In genomic region chr19:21699197-21699596, GRCh38 we compare ENCODE assay signal across 20 cellular contexts.
DNase-seq lines count a peak whose midpoint lies in the region; ATAC-seq, FAIRE-seq and TF ChIP-seq lines count a peak whose summit lies in the region.
"Had no signal": no experiment of that assay in that cellular context is flagged by ENCODE, and none has a peak within 500 bp of the region (broad histone marks: within the 10 kb centered on the region; RNA-seq: fewer than 3 reads in every experiment).

No MANE protein-coding gene starts in this region.

- TF ChIP-seq POLR2A in body of pancreas (IDR thresholded peaks at IDR 0.05) (no peak), gastrocnemius medialis (IDR thresholded peaks at IDR 0.05) (no peak)

- intact Hi-C loops in activated CD4-positive, alpha-beta T cell treated with anti-CD3 and anti-CD28 coated beads, Interleukin-2, amount 10 ng/mL, durations not matched to agents 24 days and 14 days (cut with micrococcal nuclease): no loop called here
- intact Hi-C loops in body of pancreas (cut with DNase I): loop anchor here (10.0 kb wide), 2 partner anchors 204 to 494 kb away; no protein-coding TSS in a partner anchor
- intact Hi-C loops in pancreas (cut with DNase I): loop anchor here in 2 of 3 donors (10.0 kb wide), 2 partner anchors 214 to 494 kb away; no protein-coding TSS in a partner anchor
- intact Hi-C loops in gastrocnemius medialis (cut with DNase I; ENCODE audit: low total_unique reads): loop anchor here (10.0 kb wide), 1 partner anchor 494 kb away; no protein-coding TSS in a partner anchor

- H3K4me1 ChIP-seq in body of pancreas: peaks cover 12% of the 10 kb centered on the region
- no peaks in the 10 kb centered on the region for H3K4me1 ChIP-seq in pancreas
- H3K4me1 ChIP-seq in gastrocnemius medialis: no peaks in the 10 kb centered on the region
- H3K4me1 ChIP-seq: SJCRH30 had no signal

- H3K9me3 Mint-ChIP-seq in activated CD4-positive, alpha-beta T cell treated with anti-CD3 and anti-CD28 coated beads, Interleukin-2, amount 10 ng/mL, durations not matched to agents 24 days and 14 days: peaks cover 3% of the 10 kb centered on the region
- no peaks in the 10 kb centered on the region for H3K9me3 Mint-ChIP-seq in activated CD4-positive, alpha-beta T cell treated with anti-CD3 and anti-CD28 coated beads, Interleukin-2, amount 10 ng/mL, durations not matched to agents 7 days and 5 days

- WGBS in body of pancreas, 2 donors: 59 to 61% methylated on average over 3 of the region's 3 CpGs
- WGBS in pancreas, 2 donors: 71 to 73% methylated on average over 3 of the region's 3 CpGs

- H3K4me3 ChIP-seq in body of pancreas (no peak overlapping the region), pancreas (no peak overlapping the region), gastrocnemius medialis (no peak overlapping the region)
- H3K4me3 ChIP-seq: SJCRH30 had no signal

- ATAC-seq in body of pancreas: peak; percentile 76
- ATAC-seq in pancreas: peak in 3 of 4 donors; percentile 15 to 62 (median 39)
- no peak for ATAC-seq in HG02623 (IDR thresholded peaks at IDR 0.05; ENCODE audit: unreplicated experiment)
- ATAC-seq in gastrocnemius medialis: no peak

- no peaks in the 10 kb centered on the region for H3K9me3 ChIP-seq in body of pancreas
- H3K9me3 ChIP-seq in pancreas: no peaks in the 10 kb centered on the region
- no peaks in the 10 kb centered on the region for H3K9me3 ChIP-seq in gastrocnemius medialis
- H3K9me3 ChIP-seq: SJCRH30 had no signal

- no peak overlapping the region for H3K27ac Mint-ChIP-seq in activated CD4-positive, alpha-beta T cell treated with anti-CD3 and anti-CD28 coated beads, Interleukin-2, amount 10 ng/mL, durations not matched to agents 24 days and 14 days
- H3K27ac Mint-ChIP-seq in activated CD4-positive, alpha-beta T cell treated with anti-CD3 and anti-CD28 coated beads, Interleukin-2, amount 10 ng/mL, durations not matched to agents 7 days and 5 days: no peak overlapping the region

- CTCF ChIA-PET in activated CD4-positive, alpha-beta T cell treated with anti-CD3 and anti-CD28 coated beads, Interleukin-2, amount 10 ng/mL, durations not matched to agents 7 days and 5 days (lab: Charles Lee): no interaction called here

- FAIRE-seq in pancreas (lab: Jason Lieb, UNC): no peak
- FAIRE-seq: GM12892 had no signal

- H3K27me3 ChIP-seq in body of pancreas: no peaks in the 10 kb centered on the region
- H3K27me3 ChIP-seq in pancreas: no peaks in the 10 kb centered on the region
- H3K27me3 ChIP-seq in gastrocnemius medialis: no peaks in the 10 kb centered on the region
- H3K27me3 ChIP-seq: SJCRH30 had no signal

- POLR2A ChIA-PET in activated CD4-positive, alpha-beta T cell treated with anti-CD3 and anti-CD28 coated beads, Interleukin-2, amount 10 ng/mL, durations not matched to agents 7 days and 5 days (lab: Charles Lee): interaction anchor here (0.6 kb wide), 1 partner anchor 1643 kb away, joined by 3 read pairs; no protein-coding TSS in a partner anchor

- no peak overlapping the region for H3K4me3 Mint-ChIP-seq in activated CD4-positive, alpha-beta T cell treated with anti-CD3 and anti-CD28 coated beads, Interleukin-2, amount 10 ng/mL, durations not matched to agents 24 days and 14 days
- no peak overlapping the region for H3K4me3 Mint-ChIP-seq in activated CD4-positive, alpha-beta T cell treated with anti-CD3 and anti-CD28 coated beads, Interleukin-2, amount 10 ng/mL, durations not matched to agents 7 days and 5 days
- H3K4me3 Mint-ChIP-seq: CD4-positive, CD25-positive, alpha-beta regulatory T cell had no signal

- H3K36me3 ChIP-seq in body of pancreas (replicated peaks in 1 of 2; ENCODE audit: insufficient read depth in 1 of 2, low read depth in 2 of 2): no peaks in the 10 kb centered on the region
- H3K36me3 ChIP-seq in pancreas: no peaks in the 10 kb centered on the region
- H3K36me3 ChIP-seq in gastrocnemius medialis: no peaks in the 10 kb centered on the region
- H3K36me3 ChIP-seq: SJCRH30 had no signal

- H3K4me1 Mint-ChIP-seq in activated CD4-positive, alpha-beta T cell treated with anti-CD3 and anti-CD28 coated beads, Interleukin-2, amount 10 ng/mL, durations not matched to agents 24 days and 14 days: no peaks in the 10 kb centered on the region
- no peaks in the 10 kb centered on the region for H3K4me1 Mint-ChIP-seq in activated CD4-positive, alpha-beta T cell treated with anti-CD3 and anti-CD28 coated beads, Interleukin-2, amount 10 ng/mL, durations not matched to agents 7 days and 5 days
- H3K4me1 Mint-ChIP-seq: CD4-positive, CD25-positive, alpha-beta regulatory T cell had no signal

- no peaks in the 10 kb centered on the region for H3K36me3 Mint-ChIP-seq in activated CD4-positive, alpha-beta T cell treated with anti-CD3 and anti-CD28 coated beads, Interleukin-2, amount 10 ng/mL, durations not matched to agents 24 days and 14 days (ENCODE audit: low read depth)
- no peaks in the 10 kb centered on the region for H3K36me3 Mint-ChIP-seq in activated CD4-positive, alpha-beta T cell treated with anti-CD3 and anti-CD28 coated beads, Interleukin-2, amount 10 ng/mL, durations not matched to agents 7 days and 5 days (ENCODE audit: low read depth)
- H3K36me3 Mint-ChIP-seq: CD4-positive, CD25-positive, alpha-beta regulatory T cell had no signal

- H3K27me3 Mint-ChIP-seq in activated CD4-positive, alpha-beta T cell treated with anti-CD3 and anti-CD28 coated beads, Interleukin-2, amount 10 ng/mL, durations not matched to agents 24 days and 14 days: no peaks in the 10 kb centered on the region
- no peaks in the 10 kb centered on the region for H3K27me3 Mint-ChIP-seq in activated CD4-positive, alpha-beta T cell treated with anti-CD3 and anti-CD28 coated beads, Interleukin-2, amount 10 ng/mL, durations not matched to agents 7 days and 5 days
- H3K27me3 Mint-ChIP-seq: CD4-positive, CD25-positive, alpha-beta regulatory T cell had no signal

- peak; percentile 30 for DNase-seq in activated CD4-positive, alpha-beta T cell treated with anti-CD3 and anti-CD28 coated beads, Interleukin-2, amount 10 ng/mL, durations not matched to agents 24 days and 14 days
- no peak for DNase-seq in activated CD4-positive, alpha-beta T cell treated with anti-CD3 and anti-CD28 coated beads, Interleukin-2, amount 10 ng/mL, durations not matched to agents 7 days and 5 days
- DNase-seq in NCI-H146 (lab: John Stamatoyannopoulos, UW) (peak; percentile 78), body of pancreas (no peak), pancreas (no peak), DMS153 treated with DMSO at 0.1 percent for 48 hours (lab: John Stamatoyannopoulos, UW; ENCODE audit: unreplicated experiment) (no peak), gastrocnemius medialis (no peak)
- DNase-seq: AML-193; CD4-positive, CD25-positive, alpha-beta regulatory T cell; DMS79 treated with DMSO at 0.1 percent for 48 hours; GDM1; IMR-90; Kasumi-1; NCI-H1436; OCI-M1; SJCRH30; SW 1271 had no signal

- H3K27ac ChIP-seq in body of pancreas: peak overlapping the region in 1 of 4 donors; percentile 17
- H3K27ac ChIP-seq in pancreas: no peak overlapping the region
- H3K27ac ChIP-seq in gastrocnemius medialis: no peak overlapping the region
- H3K27ac ChIP-seq: RWPE1, SJCRH30 had no signal

- in situ Hi-C loops in gastrocnemius medialis (cut with MboI; ENCODE audit: low sequenced_read_pairs in 4 of 4): loop anchor here in 1 of 4 donors (25.0 kb wide), 1 partner anchor 212 kb away; no protein-coding TSS in a partner anchor

- no peak for TF ChIP-seq CTCF in body of pancreas (IDR thresholded peaks at IDR 0.05)
- TF ChIP-seq CTCF in pancreas (IDR thresholded peaks at IDR 0.05): no peak
- TF ChIP-seq CTCF in gastrocnemius medialis (IDR thresholded peaks at IDR 0.05 in 4 of 5, conservative IDR thresholded peaks at IDR 0.05 in 1 of 5): no peak

Comparison
In these comparisons a context has a peak if more than half of its experiments do, and no peak if none do; other contexts are left out.
1. DNase-seq: peak in activated CD4-positive, alpha-beta T cell treated with anti-CD3 and anti-CD28 coated beads, Interleukin-2, amount 10 ng/mL, durations not matched to agents 24 days and 14 days (single experiment) and NCI-H146 (single experiment); none in activated CD4-positive, alpha-beta T cell treated with anti-CD3 and anti-CD28 coated beads, Interleukin-2, amount 10 ng/mL, durations not matched to agents 7 days and 5 days (single experiment), body of pancreas (0 of 4), pancreas (0 of 6), DMS153 treated with DMSO at 0.1 percent for 48 hours (single experiment) and gastrocnemius medialis (0 of 2).
2. ATAC-seq: peak in body of pancreas (single experiment) and pancreas (3 of 4); none in HG02623 (single experiment) and gastrocnemius medialis (0 of 2).